1 cellular context compared by ENCODE assay signal in genomic region chr3:128486157-128486691, GRCh38.
TF ChIP-seq lines count a peak whose summit lies in the region.

No MANE protein-coding gene starts in this region.

TF ChIP-seq in IMR-90, 13 proteins besides CTCF, POLR2A, EP300 and RAD21 (continued from another document):
- TF ChIP-seq ELK1 (IDR thresholded peaks at IDR 0.05; ENCODE audit: borderline replicate concordance, low read depth, low read length) (no peak), RFX5 (IDR thresholded peaks at IDR 0.05; ENCODE audit: low read depth, low read length) (no peak), MAFK (IDR thresholded peaks at IDR 0.05; ENCODE audit: low read depth, low read length) (no peak), CHD1 (IDR thresholded peaks at IDR 0.05; ENCODE audit: low read depth, low read length) (no peak), MAZ (IDR thresholded peaks at IDR 0.05; ENCODE audit: borderline replicate concordance, low read depth, low read length) (no peak), SMC3 (IDR thresholded peaks at IDR 0.05; ENCODE audit: low read depth, low read length) (no peak), CEBPB (IDR thresholded peaks at IDR 0.05; ENCODE audit: low read depth, low read length) (no peak)
